15 cellular contexts compared by ENCODE assay signal in the genomic region with DNA sequence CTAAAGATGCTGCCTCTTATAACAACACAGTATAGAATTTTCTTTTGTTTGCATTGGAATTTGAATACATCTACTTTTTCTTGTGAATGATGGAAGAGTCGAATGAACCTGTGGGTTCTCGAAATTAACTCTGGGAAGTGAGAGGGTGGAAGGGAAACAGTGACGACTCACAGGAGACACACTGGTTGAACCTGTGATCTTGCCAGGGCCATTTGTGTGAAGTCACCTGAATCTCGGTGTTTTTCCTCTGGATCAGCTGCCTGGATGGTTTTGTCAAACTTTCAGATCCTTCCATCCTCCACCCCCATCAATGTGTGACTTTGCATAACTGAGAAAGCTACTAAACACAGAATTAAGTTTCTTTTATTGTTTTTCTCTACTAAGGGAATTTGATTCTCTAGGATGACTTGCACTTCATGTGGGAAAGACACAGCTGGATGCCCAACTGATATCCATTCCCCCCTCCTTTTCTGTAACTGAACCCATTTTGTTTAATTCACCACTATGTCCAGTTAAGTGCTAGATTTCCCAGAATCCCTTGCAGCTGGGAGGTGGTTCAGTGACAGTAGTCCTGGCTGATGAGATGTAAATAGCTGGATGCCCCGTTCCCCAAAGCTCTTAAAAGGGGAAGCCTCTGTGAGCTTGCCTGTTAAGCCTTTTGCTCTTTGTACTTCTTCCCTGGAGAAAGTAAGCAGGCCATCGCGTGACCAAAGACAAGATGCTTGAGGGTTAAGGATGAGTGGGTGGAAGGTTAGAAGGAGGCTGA. TPM values are rescaled to one million over a fixed set of nuclear protein-coding genes. Genes with fewer than 3 reads are reported as not detected.
DNase-seq lines count a peak whose midpoint lies in the region; ATAC-seq and TF ChIP-seq lines count a peak whose summit lies in the region.
"Had no signal": no experiment of that assay in that cellular context is flagged by ENCODE, and none has a peak within 500 bp of the region (broad histone marks: within the 10 kb centered on the region; RNA-seq: fewer than 3 reads in every experiment).

No MANE protein-coding gene starts in this region.

- peak overlapping the region; percentile 27; the same call in 1 of the 2 replicates for H3K27ac ChIP-seq in BLaER1
- H3K27ac ChIP-seq in GM23338 (ENCODE audit: low read depth), result no peak overlapping the region; the same call in 1 of the 2 replicates

- H4K20me1 ChIP-seq in BLaER1, result no peaks in the 10 kb centered on the region
- peaks cover 12% of the 10 kb centered on the region for H4K20me1 ChIP-seq in GM23338 (replicated peaks; ENCODE audit: insufficient read depth)

- H3K9me3 ChIP-seq in BLaER1, result no peaks in the 10 kb centered on the region

- H3K4me3 ChIP-seq in BLaER1 (no peak overlapping the region), GM23338 (no peak overlapping the region)

- peaks cover 94% of the 10 kb centered on the region for H3K79me2 ChIP-seq in GM23338 (replicated peaks; ENCODE audit: insufficient read depth)

- H3K27me3 ChIP-seq in BLaER1 (no peaks in the 10 kb centered on the region), GM23338 (ENCODE audit: insufficient read depth) (peaks cover 12% of the 10 kb centered on the region)

- H3K4me1 Mint-ChIP-seq in GM23338, result peaks cover 36% of the 10 kb centered on the region
- peaks cover 17% of the 10 kb centered on the region for H3K4me1 Mint-ChIP-seq in activated T-helper 17 cell treated with anti-CD3 and anti-CD28 coated beads, Interleukin-2, amount 50 U/mL, for 72 hours
- H3K4me1 Mint-ChIP-seq in naive B cell, result peaks cover 41 to 75% (median 67%) of the 10 kb centered on the region in 3 donors
- peaks cover 6% of the 10 kb centered on the region for H3K4me1 Mint-ChIP-seq in type B pancreatic cell (ENCODE audit: unreplicated experiment)

- H3F3A ChIP-seq in GM23338 (replicated peaks; ENCODE audit: low read depth), result no peaks in the 10 kb centered on the region

- H3K27ac Mint-ChIP-seq in GM23338 (no peak overlapping the region; the same call in 1 of the 2 replicates), naive B cell (peak overlapping the region in 4 of 6 donors; percentile 12 to 94 (median 78)), type B pancreatic cell (no peak overlapping the region)
- no peak overlapping the region for H3K27ac Mint-ChIP-seq in activated T-helper 17 cell treated with anti-CD3 and anti-CD28 coated beads, Interleukin-2, amount 50 U/mL, for 72 hours
- H3K27ac Mint-ChIP-seq: activated naive CD8-positive, alpha-beta T cell; CD14-positive monocyte; progenitor cell of endocrine pancreas; T-helper 17 cell had no signal

- peaks cover 92% of the 10 kb centered on the region for H3K4me1 ChIP-seq in BLaER1
- H3K4me1 ChIP-seq in GM23338 (ENCODE audit: insufficient read depth), result peaks cover 28% of the 10 kb centered on the region

- H3K9me3 Mint-ChIP-seq in GM23338 (no peaks in the 10 kb centered on the region), naive B cell (no peaks in the 10 kb centered on the region), type B pancreatic cell (no peaks in the 10 kb centered on the region)
- no peaks in the 10 kb centered on the region for H3K9me3 Mint-ChIP-seq in activated T-helper 17 cell treated with anti-CD3 and anti-CD28 coated beads, Interleukin-2, amount 50 U/mL, for 72 hours
- H3K9me3 Mint-ChIP-seq: CD14-positive monocyte had no signal

- H3K36me3 Mint-ChIP-seq in GM23338 (ENCODE audit: low read depth) (no peaks in the 10 kb centered on the region), naive B cell (no peaks in the 10 kb centered on the region), type B pancreatic cell (peaks cover 37% of the 10 kb centered on the region)
- no peaks in the 10 kb centered on the region for H3K36me3 Mint-ChIP-seq in activated T-helper 17 cell treated with anti-CD3 and anti-CD28 coated beads, Interleukin-2, amount 50 U/mL, for 72 hours (ENCODE audit: low read depth)
- H3K36me3 Mint-ChIP-seq: activated naive CD8-positive, alpha-beta T cell; CD14-positive monocyte had no signal

- no peak for ATAC-seq in GM23338
- peak; percentile 37 for ATAC-seq in activated T-helper 17 cell treated with anti-CD3 and anti-CD28 coated beads, Interleukin-2, amount 50 U/mL, for 72 hours (replicated peaks)
- ATAC-seq in naive B cell (ENCODE audit: low read depth in 2 of 2), result no peak
- ATAC-seq in HG03469 (IDR thresholded peaks at IDR 0.05; ENCODE audit: unreplicated experiment), result no peak
- ATAC-seq in GM19023 (IDR thresholded peaks at IDR 0.05; ENCODE audit: unreplicated experiment), result no peak
- ATAC-seq: T-helper 17 cell had no signal

- H3K4me2 ChIP-seq in BLaER1 (peak overlapping the region; percentile 87), GM23338 (no peak overlapping the region)

- H3K27me3 Mint-ChIP-seq in GM23338 (ENCODE audit: insufficient read depth, low read depth, poor library complexity), result peaks cover 6% of the 10 kb centered on the region
- H3K27me3 Mint-ChIP-seq in activated T-helper 17 cell treated with anti-CD3 and anti-CD28 coated beads, Interleukin-2, amount 50 U/mL, for 72 hours, result peaks cover 3% of the 10 kb centered on the region
- no peaks in the 10 kb centered on the region for H3K27me3 Mint-ChIP-seq in naive B cell
- peaks cover 3% of the 10 kb centered on the region for H3K27me3 Mint-ChIP-seq in type B pancreatic cell
- H3K27me3 Mint-ChIP-seq: activated naive CD8-positive, alpha-beta T cell; progenitor cell of endocrine pancreas had no signal

- no peaks in the 10 kb centered on the region for H3K9me2 ChIP-seq in GM23338 (ENCODE audit: insufficient read depth)

- no peak overlapping the region for H2AFZ ChIP-seq in GM23338

- TF ChIP-seq CTCF in GM23338 (conservative IDR thresholded peaks at IDR 0.05; ENCODE audit: low read depth in 2 of 2), result no peak
- no peak for TF ChIP-seq CTCF in type B pancreatic cell (conservative IDR thresholded peaks at IDR 0.05)

- DNase-seq in GM23338 (ENCODE audit: low spot score) (peak; percentile 18), naive B cell (no peak), type B pancreatic cell (ENCODE audit: extremely low spot score, unreplicated experiment) (no peak)
- DNase-seq in activated naive CD4-positive, alpha-beta T cell (lab: John Stamatoyannopoulos, UW), result no peak
- DNase-seq: NCI-H1436, NCI-H526 treated with DMSO at 0.1 percent for 48 hours, substantia nigra, T-helper 17 cell had no signal

- H3K4me3 Mint-ChIP-seq in GM23338, result no peak overlapping the region
- no peak overlapping the region for H3K4me3 Mint-ChIP-seq in activated T-helper 17 cell treated with anti-CD3 and anti-CD28 coated beads, Interleukin-2, amount 50 U/mL, for 72 hours
- H3K4me3 Mint-ChIP-seq in naive B cell, result peak overlapping the region in 2 of 8 donors; percentile 17 to 19
- H3K4me3 Mint-ChIP-seq in type B pancreatic cell, result no peak overlapping the region
- H3K4me3 Mint-ChIP-seq: activated naive CD8-positive, alpha-beta T cell; CD14-positive monocyte; T-helper 17 cell had no signal

- no peak overlapping the region for H3K9ac ChIP-seq in BLaER1

- H3K36me3 ChIP-seq in BLaER1 (peaks cover 4% of the 10 kb centered on the region; the same call in 1 of the 2 replicates), GM23338 (ENCODE audit: insufficient read depth) (no peaks in the 10 kb centered on the region)

TF ChIP-seq in GM23338, 12 proteins besides CTCF, POLR2A, EP300 and RAD21 (continues in another document):
- TF ChIP-seq EZH2 (IDR thresholded peaks at IDR 0.05; ENCODE audit: low read depth, unreplicated experiment), result no peak
- no peak for TF ChIP-seq EZH2phosphoT487 (IDR thresholded peaks at IDR 0.05; ENCODE audit: unreplicated experiment)
- TF ChIP-seq, protein P1, sequence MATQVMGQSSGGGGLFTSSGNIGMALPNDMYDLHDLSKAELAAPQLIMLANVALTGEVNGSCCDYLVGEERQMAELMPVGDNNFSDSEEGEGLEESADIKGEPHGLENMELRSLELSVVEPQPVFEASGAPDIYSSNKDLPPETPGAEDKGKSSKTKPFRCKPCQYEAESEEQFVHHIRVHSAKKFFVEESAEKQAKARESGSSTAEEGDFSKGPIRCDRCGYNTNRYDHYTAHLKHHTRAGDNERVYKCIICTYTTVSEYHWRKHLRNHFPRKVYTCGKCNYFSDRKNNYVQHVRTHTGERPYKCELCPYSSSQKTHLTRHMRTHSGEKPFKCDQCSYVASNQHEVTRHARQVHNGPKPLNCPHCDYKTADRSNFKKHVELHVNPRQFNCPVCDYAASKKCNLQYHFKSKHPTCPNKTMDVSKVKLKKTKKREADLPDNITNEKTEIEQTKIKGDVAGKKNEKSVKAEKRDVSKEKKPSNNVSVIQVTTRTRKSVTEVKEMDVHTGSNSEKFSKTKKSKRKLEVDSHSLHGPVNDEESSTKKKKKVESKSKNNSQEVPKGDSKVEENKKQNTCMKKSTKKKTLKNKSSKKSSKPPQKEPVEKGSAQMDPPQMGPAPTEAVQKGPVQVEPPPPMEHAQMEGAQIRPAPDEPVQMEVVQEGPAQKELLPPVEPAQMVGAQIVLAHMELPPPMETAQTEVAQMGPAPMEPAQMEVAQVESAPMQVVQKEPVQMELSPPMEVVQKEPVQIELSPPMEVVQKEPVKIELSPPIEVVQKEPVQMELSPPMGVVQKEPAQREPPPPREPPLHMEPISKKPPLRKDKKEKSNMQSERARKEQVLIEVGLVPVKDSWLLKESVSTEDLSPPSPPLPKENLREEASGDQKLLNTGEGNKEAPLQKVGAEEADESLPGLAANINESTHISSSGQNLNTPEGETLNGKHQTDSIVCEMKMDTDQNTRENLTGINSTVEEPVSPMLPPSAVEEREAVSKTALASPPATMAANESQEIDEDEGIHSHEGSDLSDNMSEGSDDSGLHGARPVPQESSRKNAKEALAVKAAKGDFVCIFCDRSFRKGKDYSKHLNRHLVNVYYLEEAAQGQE (IDR thresholded peaks at IDR 0.05; ENCODE audit: unreplicated experiment), result no peak
- TF ChIP-seq CREB1 (CRISPR knock-in tag; IDR thresholded peaks at IDR 0.05; ENCODE audit: low read depth), result no peak
- no peak for TF ChIP-seq ZNF331 (CRISPR knock-in tag; IDR thresholded peaks at IDR 0.05; ENCODE audit: low read depth)
- no peak for TF ChIP-seq NANOG (IDR thresholded peaks at IDR 0.05; ENCODE audit: borderline replicate concordance)
- no peak for TF ChIP-seq STAT1 (IDR thresholded peaks at IDR 0.05; ENCODE audit: unreplicated experiment)
- no peak for TF ChIP-seq POLR2AphosphoS5 (IDR thresholded peaks at IDR 0.05; ENCODE audit: low read depth)
- no peak for TF ChIP-seq ZNF114 (CRISPR knock-in tag; IDR thresholded peaks at IDR 0.05)

RNA-seq across cellular contexts. Expression of a gene that starts 6.3 kb away (rescaled TPM):
- 27.0 and 33.2 TPM in 2 replicates for total RNA-seq in GM23338 (2014; rRNA removed; shearing (Covaris generic))
- polyA plus RNA-seq in GM23338 (2016; fragmentation: Nextera tagmentation; extraction: Ambion mirVana), result 38.9 and 41.9 TPM in 2 replicates
- 10 to 100 TPM; 13.8 to 21.8 TPM for total RNA-seq in activated T-helper 17 cell treated with anti-CD3 and anti-CD28 coated beads, Interleukin-2, amount 50 U/mL, for 72 hours
- polyA plus RNA-seq in naive B cell (ENCODE audit: low read depth in 6 of 6), result 10 to 100 TPM in 4 of 6 donors, 1 to 10 TPM in 2; 8.2 to 19.0 (median 14.4) TPM
- 68.3 and 118 TPM in 2 replicates for total RNA-seq in type B pancreatic cell (ENCODE audit: low replicate concordance)

Comparison
In these comparisons a context has a peak if more than half of its experiments do, and no peak if none do; other contexts are left out.
1. H3K27ac Mint-ChIP-seq: peak in naive B cell (4 of 6); none in GM23338 (single experiment), activated T-helper 17 cell treated with anti-CD3 and anti-CD28 coated beads, Interleukin-2, amount 50 U/mL, for 72 hours (single experiment) and type B pancreatic cell (single experiment).